1 cellular context compared by ENCODE assay signal in genomic region chr10:105885495-105885894, GRCh38.
TF ChIP-seq lines count a peak whose summit lies in the region.

No MANE protein-coding gene starts in this region.

TF ChIP-seq in GM12878, 131 proteins besides CTCF, POLR2A, EP300 and RAD21 (continued from another document):
- no peak for TF ChIP-seq CEBPB (IDR thresholded peaks at IDR 0.05; ENCODE audit: borderline replicate concordance in 1 of 2, low read depth in 2 of 2, low read length in 2 of 2)
